ENCODE assay signal across 1 cellular context in genomic region chr16:2500937-2501750, GRCh38.
TF ChIP-seq lines count a peak whose summit lies in the region.

No MANE protein-coding gene starts in this region.

TF ChIP-seq in SK-N-SH treated with all-trans-retinoic acid at 6 μM for 48 hours, 23 proteins besides CTCF, POLR2A, EP300 and RAD21 (continued from another document):
- TF ChIP-seq PATZ1 (CRISPR knock-in tag; IDR thresholded peaks at IDR 0.05; ENCODE audit: borderline replicate concordance): no peak
- TF ChIP-seq ZNF70 (CRISPR knock-in tag; IDR thresholded peaks at IDR 0.05): no peak
- no peak for TF ChIP-seq TOX (CRISPR knock-in tag; IDR thresholded peaks at IDR 0.05; ENCODE audit: borderline replicate concordance)
- TF ChIP-seq ZFP3 (CRISPR knock-in tag; IDR thresholded peaks at IDR 0.05): no peak
- no peak for TF ChIP-seq POU6F1 (CRISPR knock-in tag; IDR thresholded peaks at IDR 0.05; ENCODE audit: borderline replicate concordance, low read depth)
- TF ChIP-seq GLIS3 (CRISPR knock-in tag; IDR thresholded peaks at IDR 0.05): no peak
- TF ChIP-seq RARB (CRISPR knock-in tag; IDR thresholded peaks at IDR 0.05): no peak
- no peak for TF ChIP-seq CSDC2 (CRISPR knock-in tag; IDR thresholded peaks at IDR 0.05)
- TF ChIP-seq BACH2 (CRISPR knock-in tag; IDR thresholded peaks at IDR 0.05; ENCODE audit: borderline replicate concordance): no peak
TF ChIP-seq in SK-N-SH treated with all-trans-retinoic acid at 6 μM for 48 hours: peak in this region for 0.
